Comparison of ENCODE assay signal across 8 cellular contexts in the genomic region with DNA sequence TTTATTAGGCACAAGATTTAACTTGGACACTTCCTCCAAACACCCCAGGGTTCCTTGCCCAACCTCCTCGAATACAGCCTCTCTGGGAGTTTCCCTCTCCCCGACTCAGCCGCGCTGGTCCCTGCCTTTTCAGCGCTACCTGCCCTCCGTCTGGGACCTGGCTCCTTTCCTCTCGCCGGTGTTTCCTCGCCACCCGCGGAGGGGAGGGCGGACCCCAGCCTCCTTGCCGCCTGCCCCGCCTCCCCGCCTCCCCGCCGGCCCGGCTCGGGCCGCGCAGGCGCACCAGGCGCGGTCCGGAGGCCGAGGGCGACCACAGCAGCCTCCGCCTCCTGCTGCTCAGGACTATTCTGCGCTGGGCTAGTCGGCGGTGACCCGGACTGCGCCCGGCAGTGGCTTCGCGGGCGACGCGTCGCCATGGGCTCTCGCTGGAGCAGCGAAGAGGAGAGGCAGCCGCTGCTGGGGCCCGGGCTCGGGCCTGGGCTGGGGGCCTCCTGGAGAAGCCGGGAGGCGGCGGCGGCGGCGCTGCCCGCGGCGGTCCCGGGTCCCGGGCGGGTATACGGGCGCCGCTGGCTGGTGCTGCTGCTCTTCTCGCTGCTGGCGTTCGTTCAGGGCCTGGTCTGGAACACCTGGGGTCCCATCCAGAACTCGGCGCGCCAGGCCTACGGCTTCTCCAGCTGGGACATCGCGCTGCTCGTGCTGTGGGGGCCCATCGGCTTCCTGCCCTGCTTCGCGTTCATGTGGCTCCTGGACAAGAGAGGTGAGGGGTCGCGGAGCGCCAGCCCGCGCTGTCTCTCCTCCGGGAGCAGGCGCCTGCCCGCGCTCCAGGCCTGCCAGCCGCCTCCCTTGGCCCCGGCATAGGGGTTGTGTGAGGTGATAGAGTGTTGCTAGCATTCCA. TPM values are rescaled to one million over a fixed set of nuclear protein-coding genes. Genes with fewer than 3 reads are reported as not detected.
DNase-seq lines count a peak whose midpoint lies in the region; ATAC-seq and TF ChIP-seq lines count a peak whose summit lies in the region.

A gene with protein sequence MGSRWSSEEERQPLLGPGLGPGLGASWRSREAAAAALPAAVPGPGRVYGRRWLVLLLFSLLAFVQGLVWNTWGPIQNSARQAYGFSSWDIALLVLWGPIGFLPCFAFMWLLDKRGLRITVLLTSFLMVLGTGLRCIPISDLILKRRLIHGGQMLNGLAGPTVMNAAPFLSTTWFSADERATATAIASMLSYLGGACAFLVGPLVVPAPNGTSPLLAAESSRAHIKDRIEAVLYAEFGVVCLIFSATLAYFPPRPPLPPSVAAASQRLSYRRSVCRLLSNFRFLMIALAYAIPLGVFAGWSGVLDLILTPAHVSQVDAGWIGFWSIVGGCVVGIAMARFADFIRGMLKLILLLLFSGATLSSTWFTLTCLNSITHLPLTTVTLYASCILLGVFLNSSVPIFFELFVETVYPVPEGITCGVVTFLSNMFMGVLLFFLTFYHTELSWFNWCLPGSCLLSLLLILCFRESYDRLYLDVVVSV (plus strand): TSS at position 291 of the 895 bp plus-strand sequence. CDS start 124 bp downstream, at position 415.

- no peaks in the 10 kb centered on the region for H3K27me3 ChIP-seq in Caco-2 (replicated peaks; ENCODE audit: control insufficient read depth, insufficient read depth, low read length)
- H3K27me3 ChIP-seq in neuronal stem cell (ENCODE audit: control insufficient read depth in 3 of 3, insufficient read depth in 3 of 3, low read depth in 1 of 3, low read length in 3 of 3), result no peaks in the 10 kb centered on the region
- H3K27me3 ChIP-seq in suprapubic skin, result no peaks in the 10 kb centered on the region

- H3K27ac ChIP-seq in neuronal stem cell (replicated peaks; ENCODE audit: low read length) (peak within 1 kb of the TSS; percentile 72), suprapubic skin (peak within 1 kb of the TSS; percentile 97)

- no peak within 1 kb of the TSS for H2BK15ac ChIP-seq in neuronal stem cell (ENCODE audit: low read length)

- peaks cover 15% of the 10 kb centered on the region for H3K36me3 Mint-ChIP-seq in Caco-2 (ENCODE audit: insufficient read depth, unreplicated experiment)

- H2AFZ ChIP-seq in neuronal stem cell (ENCODE audit: low read length), result peak within 1 kb of the TSS; percentile 85

- H3K4me2 ChIP-seq in neuronal stem cell (ENCODE audit: insufficient read depth, low read length, poor library complexity, severe bottlenecking), result peak within 1 kb of the TSS; percentile 92

- H3K36me3 ChIP-seq in Caco-2 (ENCODE audit: control insufficient read depth, insufficient read depth, low read length) (no peaks in the 10 kb centered on the region), neuronal stem cell (replicated peaks in 1 of 2; ENCODE audit: control insufficient read depth in 2 of 2, insufficient read depth in 2 of 2, low read length in 2 of 2) (no peaks in the 10 kb centered on the region), suprapubic skin (no peaks in the 10 kb centered on the region)

- H3K9me3 Mint-ChIP-seq in Caco-2 (ENCODE audit: unreplicated experiment), result no peaks in the 10 kb centered on the region

- H3K4me3 ChIP-seq in Caco-2 (ENCODE audit: low read depth, low read length) (peak within 1 kb of the TSS; percentile 95), fibroblast of the aortic adventitia (ENCODE audit: low read depth, low read length) (peak within 1 kb of the TSS; percentile 95), neuronal stem cell (ENCODE audit: low read length in 2 of 2) (peak within 1 kb of the TSS; percentile 55 to 90), suprapubic skin (peak within 1 kb of the TSS; percentile 90)

- H3K23ac ChIP-seq in neuronal stem cell (ENCODE audit: low read depth, low read length, poor library complexity), result peak within 1 kb of the TSS; percentile 67

- intact Hi-C loops in Caco-2 (cut with micrococcal nuclease; ENCODE audit: unreplicated experiment), result loop anchor here (1.0 to 10.0 kb wide), 3 partner anchors 40 to 230 kb away; a partner anchor contains a TSS

- no peaks in the 10 kb centered on the region for H3K79me1 ChIP-seq in neuronal stem cell (ENCODE audit: low read depth, low read length)

- DNase-seq in Caco-2, result peak; percentile 85 to 93
- peak; percentile 80 for DNase-seq in KBM-7
- peak; percentile 75 to 83 for DNase-seq in activated T-cell treated with anti-CD3 and anti-CD28 coated beads, Interleukin-2, amount 50 U/mL, for 48 hours
- peak; percentile 59 for DNase-seq in fibroblast of the aortic adventitia (ENCODE audit: low read depth)
- DNase-seq in neuronal stem cell (ENCODE audit: low spot score), result peak; percentile 87
- peak; percentile 82 to 84 for DNase-seq in suprapubic skin (ENCODE audit: low spot score in 2 of 2)
- DNase-seq in NCI-H1694 (lab: John Stamatoyannopoulos, UW), result no peak

- ATAC-seq in GM21576 (IDR thresholded peaks at IDR 0.05; ENCODE audit: unreplicated experiment), result peak; percentile 61

- no peak within 1 kb of the TSS for H3K4ac ChIP-seq in neuronal stem cell (ENCODE audit: low read length)

- H3K9me3 ChIP-seq in Caco-2 (no peaks in the 10 kb centered on the region), neuronal stem cell (replicated peaks in 1 of 2; ENCODE audit: control insufficient read depth in 2 of 2, insufficient read depth in 1 of 2, low read depth in 1 of 2, low read length in 2 of 2) (peaks cover 0 to 4% of the 10 kb centered on the region in 2 donors), suprapubic skin (no peaks in the 10 kb centered on the region)

- H3K27ac Mint-ChIP-seq in Caco-2 (ENCODE audit: unreplicated experiment), result peak within 1 kb of the TSS; percentile 72

- in situ Hi-C loops in KBM-7 (cut with MboI; ENCODE audit: low pct_unique_long_range_greater_than_20kb, low sequenced_read_pairs), result no loop called here

- no peak within 1 kb of the TSS for H3K4me3 Mint-ChIP-seq in Caco-2 (ENCODE audit: unreplicated experiment)

- H4K8ac ChIP-seq in neuronal stem cell (ENCODE audit: low read depth, low read length), result no peak within 1 kb of the TSS

- H3K27me3 Mint-ChIP-seq in Caco-2 (ENCODE audit: insufficient read depth, unreplicated experiment), result no peaks in the 10 kb centered on the region

- no peak within 1 kb of the TSS for H2BK12ac ChIP-seq in neuronal stem cell (ENCODE audit: low read length)

- H3K4me1 ChIP-seq in Caco-2 (peaks cover 24% of the 10 kb centered on the region), neuronal stem cell (ENCODE audit: control insufficient read depth in 2 of 2, insufficient read depth in 1 of 2, low read depth in 1 of 2, low read length in 2 of 2) (peaks cover 4% of the 10 kb centered on the region in 2 donors), suprapubic skin (peaks cover 50% of the 10 kb centered on the region)

- H2BK120ac ChIP-seq in neuronal stem cell (ENCODE audit: low read depth, low read length), result no peak within 1 kb of the TSS

- no CpG with 5 or more reads among the region's 84 CpGs for WGBS in neuronal stem cell (ENCODE audit: extremely low coverage in 2 of 2, insufficient read length in 2 of 2, insufficient replicate concordance in 1 of 2), 2 donors
- 0% methylated on average over 33 of the region's 84 CpGs for WGBS in suprapubic skin

- no peak within 1 kb of the TSS for H4K91ac ChIP-seq in neuronal stem cell (ENCODE audit: low read depth, low read length, poor library complexity)

- CTCF ChIA-PET in Caco-2 (lab: Charles Lee), result no interaction called here

- H3K9ac ChIP-seq in neuronal stem cell (ENCODE audit: low read depth, low read length, poor library complexity), result peak within 1 kb of the TSS; percentile 90

- H3K4me1 Mint-ChIP-seq in Caco-2 (ENCODE audit: low read depth, unreplicated experiment), result peaks cover 7% of the 10 kb centered on the region

- no peak for TF ChIP-seq CTCF in Caco-2 (IDR thresholded peaks at IDR 0.05; ENCODE audit: insufficient read depth in 1 of 2, low read depth in 1 of 2, low read length in 1 of 2, severe bottlenecking in 1 of 2, unreplicated experiment in 1 of 2)
- no peak for TF ChIP-seq CTCF in fibroblast of the aortic adventitia (IDR thresholded peaks at IDR 0.05; ENCODE audit: insufficient read depth, low read length)
- TF ChIP-seq CTCF in suprapubic skin (IDR thresholded peaks at IDR 0.05), result no peak

- peak within 1 kb of the TSS; percentile 95 for H3K18ac ChIP-seq in neuronal stem cell (ENCODE audit: low read length)

- BruUV-seq in Caco-2 (replicated peaks; lab: Mats Ljungman, UMichigan), result no TSS peak

- no peak for TF ChIP-seq EP300 in suprapubic skin (IDR thresholded peaks at IDR 0.05)

- H3K14ac ChIP-seq in neuronal stem cell (ENCODE audit: low read length), result no peak within 1 kb of the TSS

- POLR2A ChIA-PET in Caco-2 (lab: Charles Lee), result no interaction called here

- TF ChIP-seq POLR2A in suprapubic skin (IDR thresholded peaks at IDR 0.05), result peak; percentile 29 to 81

- H2BK5ac ChIP-seq in neuronal stem cell (ENCODE audit: low read length), result no peak within 1 kb of the TSS

- H2AK5ac ChIP-seq in neuronal stem cell (ENCODE audit: low read depth, low read length), result no peak within 1 kb of the TSS

RNA-seq across cellular contexts. Expression of the gene that starts here (rescaled TPM):
- 35.0 and 41.6 TPM in 2 replicates for total RNA-seq in Caco-2 (2022)
- total RNA-seq in fibroblast of the aortic adventitia (ENCODE audit: low replicate concordance), result 24.1 and 30.0 TPM in 2 replicates
- polyA plus RNA-seq in neuronal stem cell (2013, experiment 1 of 2), result 7.2 TPM
- polyA plus RNA-seq in neuronal stem cell (2013, experiment 2 of 2), result 7.6 TPM
- total RNA-seq in suprapubic skin, result 10 to 100 TPM; 20.9 to 34.0 (median 32.1) TPM
